In the genomic region with DNA sequence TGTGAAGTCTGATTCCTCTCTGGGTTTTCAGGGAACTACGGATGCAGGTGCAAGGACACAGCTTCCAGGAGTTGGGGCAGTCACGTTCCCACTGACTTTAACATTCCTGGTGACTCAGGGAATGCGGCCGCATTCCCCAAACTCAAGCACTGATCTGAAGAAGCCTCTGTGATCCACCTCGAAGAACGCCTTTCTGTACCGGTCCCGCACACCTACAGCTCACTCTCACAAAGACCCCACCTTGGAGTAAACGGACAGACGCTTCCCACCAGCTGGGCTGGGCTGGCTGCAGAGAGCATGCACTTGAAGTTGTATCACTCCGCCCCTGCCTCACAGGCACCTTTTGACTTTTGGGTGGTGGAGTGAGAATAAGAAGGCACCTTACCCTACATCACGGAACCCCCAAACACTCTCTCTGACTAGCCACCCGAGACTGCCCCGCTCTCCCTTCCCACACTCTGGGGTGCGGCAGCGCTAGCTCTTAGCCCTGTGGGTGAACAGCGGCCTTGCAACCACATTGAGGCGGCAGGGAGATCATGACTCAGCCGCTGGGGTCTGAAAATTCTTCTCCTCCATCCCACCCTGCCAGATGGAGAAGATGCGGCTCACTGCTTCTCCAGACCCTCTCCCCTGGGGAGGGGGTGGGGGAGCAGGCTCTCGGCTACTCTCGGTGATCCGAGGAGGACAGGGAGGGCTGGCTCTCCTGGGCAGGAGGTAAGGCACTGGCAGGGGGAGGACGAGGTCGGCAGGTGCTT, we compare ENCODE assay signal across 22 cellular contexts. TPM values are rescaled to one million over a fixed set of nuclear protein-coding genes. Genes with fewer than 3 reads are reported as not detected.
DNase-seq lines count a peak whose midpoint lies in the region; ATAC-seq, FAIRE-seq and TF ChIP-seq lines count a peak whose summit lies in the region.
"Had no signal": no experiment of that assay in that cellular context is flagged by ENCODE, and none has a peak within 500 bp of the region (broad histone marks: within the 10 kb centered on the region; RNA-seq: fewer than 3 reads in every experiment).

No MANE protein-coding gene starts in this region.

- ATAC-seq in activated naive CD8-positive, alpha-beta T cell treated with anti-CD3 and anti-CD28 coated beads, Interleukin-2, amount 50 U/mL, for 24 hours = peak; percentile 22
- ATAC-seq: Panc1, T-cell had no signal

- H2BK120ac ChIP-seq in mesenchymal stem cell (ENCODE audit: low read depth, low read length) = no peak overlapping the region

- H3K27me3 Mint-ChIP-seq in activated naive CD8-positive, alpha-beta T cell treated with anti-CD3 and anti-CD28 coated beads, Interleukin-2, amount 50 U/mL, for 24 hours = no peaks in the 10 kb centered on the region
- H3K27me3 Mint-ChIP-seq in activated naive CD8-positive, alpha-beta T cell treated with anti-CD3 and anti-CD28 coated beads for 36 hours = no peaks in the 10 kb centered on the region
- no peaks in the 10 kb centered on the region for H3K27me3 Mint-ChIP-seq in activated T-helper 1 cell treated with anti-CD3 and anti-CD28 coated beads, Interleukin-12 subunit alpha, Interleukin-12 subunit beta, Interleukin-2, Interleukin-4 antibody, amounts not matched to agents 30 ng/mL and 10 ng/mL and 1 ng/mL, durations not matched to agents 14 hours and 24 hours and 36 hours (ENCODE audit: insufficient read depth)
- H3K27me3 Mint-ChIP-seq: T-cell had no signal

- H3K79me2 ChIP-seq in hepatocyte = no peaks in the 10 kb centered on the region

- H3K18ac ChIP-seq in mesenchymal stem cell (ENCODE audit: low read depth in 1 of 2, low read length in 2 of 2) = no peak overlapping the region

- DNase-seq in activated naive CD8-positive, alpha-beta T cell treated with anti-CD3 and anti-CD28 coated beads, Interleukin-2, amount 50 U/mL, for 24 hours = no peak
- DNase-seq in activated naive CD8-positive, alpha-beta T cell treated with anti-CD3 and anti-CD28 coated beads for 36 hours = no peak
- no peak for DNase-seq in activated T-helper 1 cell treated with anti-CD3 and anti-CD28 coated beads, Interleukin-12 subunit alpha, Interleukin-12 subunit beta, Interleukin-2, Interleukin-4 antibody, amounts not matched to agents 30 ng/mL and 10 ng/mL and 1 ng/mL, durations not matched to agents 14 hours and 24 hours and 36 hours (ENCODE audit: low spot score)
- DNase-seq in mesenchymal stem cell = no peak
- DNase-seq in urothelium cell line (ENCODE audit: low spot score) = peak; percentile 62
- no peak for DNase-seq in hepatocyte (ENCODE audit: low spot score)
- DNase-seq in NCI-H510A treated with DMSO at 0.1 percent for 48 hours (lab: John Stamatoyannopoulos, UW) = no peak
- no peak for DNase-seq in NCI-H146 treated with DMSO at 0.1 percent for 48 hours (lab: John Stamatoyannopoulos, UW; ENCODE audit: unreplicated experiment)
- DNase-seq: activated CD4-positive, alpha-beta T cell treated with anti-CD3 and anti-CD28 coated beads for 1 hour; dorsolateral prefrontal cortex; KG1; left cardiac atrium; MM.1S; NCI-H446 treated with DMSO at 0.1 percent for 48 hours; occipital lobe; stimulated activated CD4-positive, alpha-beta T cell treated with anti-CD3 and anti-CD28 coated beads, Interleukin-4, amount 100 ng/mL, for 1 hour; stimulated activated naive CD4-positive, alpha-beta T cell; T-cell had no signal

- no peak overlapping the region for H3K23ac ChIP-seq in mesenchymal stem cell (ENCODE audit: low read length in 2 of 2)

- no peaks in the 10 kb centered on the region for H3K9me2 ChIP-seq in hepatocyte (replicated peaks; ENCODE audit: insufficient read depth)

- H3K4me2 ChIP-seq in mesenchymal stem cell (ENCODE audit: low read length, poor library complexity, severe bottlenecking) = peak overlapping the region; percentile 31
- no peak overlapping the region for H3K4me2 ChIP-seq in hepatocyte

- no peak overlapping the region for H2AK5ac ChIP-seq in mesenchymal stem cell (ENCODE audit: low read length, severe bottlenecking)

- no peak for TF ChIP-seq CTCF in hepatocyte (IDR thresholded peaks at IDR 0.05; ENCODE audit: poor library complexity)

- no peak overlapping the region for H2BK12ac ChIP-seq in mesenchymal stem cell (ENCODE audit: low read length in 2 of 2)

- no peak overlapping the region for H3K4me3 Mint-ChIP-seq in activated naive CD8-positive, alpha-beta T cell treated with anti-CD3 and anti-CD28 coated beads, Interleukin-2, amount 50 U/mL, for 24 hours
- H3K4me3 Mint-ChIP-seq in activated naive CD8-positive, alpha-beta T cell treated with anti-CD3 and anti-CD28 coated beads for 36 hours = no peak overlapping the region
- H3K4me3 Mint-ChIP-seq in activated T-helper 1 cell treated with anti-CD3 and anti-CD28 coated beads, Interleukin-12 subunit alpha, Interleukin-12 subunit beta, Interleukin-2, Interleukin-4 antibody, amounts not matched to agents 30 ng/mL and 10 ng/mL and 1 ng/mL, durations not matched to agents 14 hours and 24 hours and 36 hours = no peak overlapping the region
- H3K4me3 Mint-ChIP-seq: CD14-positive monocyte, T-cell had no signal

- no peaks in the 10 kb centered on the region for H3K79me1 ChIP-seq in mesenchymal stem cell (replicated peaks; ENCODE audit: low read length, poor library complexity, severe bottlenecking)

- peaks cover 15% of the 10 kb centered on the region for H3K4me1 Mint-ChIP-seq in activated naive CD8-positive, alpha-beta T cell treated with anti-CD3 and anti-CD28 coated beads, Interleukin-2, amount 50 U/mL, for 24 hours
- H3K4me1 Mint-ChIP-seq in activated naive CD8-positive, alpha-beta T cell treated with anti-CD3 and anti-CD28 coated beads for 36 hours = peaks cover 5% of the 10 kb centered on the region
- peaks cover 33% of the 10 kb centered on the region for H3K4me1 Mint-ChIP-seq in activated T-helper 1 cell treated with anti-CD3 and anti-CD28 coated beads, Interleukin-12 subunit alpha, Interleukin-12 subunit beta, Interleukin-2, Interleukin-4 antibody, amounts not matched to agents 30 ng/mL and 10 ng/mL and 1 ng/mL, durations not matched to agents 14 hours and 24 hours and 36 hours (ENCODE audit: low read depth)
- H3K4me1 Mint-ChIP-seq: CD14-positive monocyte had no signal

- H4K91ac ChIP-seq in mesenchymal stem cell (ENCODE audit: low read length) = peak overlapping the region; percentile 40

- H3K36me3 ChIP-seq in mesenchymal stem cell (ENCODE audit: control insufficient read depth in 1 of 2, insufficient read depth in 2 of 2, low read depth in 1 of 2, low read length in 2 of 2) (peaks cover 13 to 45% of the 10 kb centered on the region in 2 experiments), hepatocyte (replicated peaks; ENCODE audit: insufficient read depth, low read depth) (no peaks in the 10 kb centered on the region)

- intact Hi-C loops in activated T-helper 1 cell treated with anti-CD3 and anti-CD28 coated beads, Interleukin-12 subunit alpha, Interleukin-12 subunit beta, Interleukin-2, Interleukin-4 antibody, amounts not matched to agents 30 ng/mL and 10 ng/mL and 1 ng/mL, durations not matched to agents 14 hours and 24 hours and 36 hours (cut with micrococcal nuclease) = no loop called here

- no peak overlapping the region for H3K4ac ChIP-seq in mesenchymal stem cell (ENCODE audit: low read depth in 1 of 2, low read length in 2 of 2)

- H3K36me3 Mint-ChIP-seq in activated naive CD8-positive, alpha-beta T cell treated with anti-CD3 and anti-CD28 coated beads, Interleukin-2, amount 50 U/mL, for 24 hours (ENCODE audit: low read depth) = peaks cover 45% of the 10 kb centered on the region
- H3K36me3 Mint-ChIP-seq in activated naive CD8-positive, alpha-beta T cell treated with anti-CD3 and anti-CD28 coated beads for 36 hours = peaks cover 35% of the 10 kb centered on the region
- H3K36me3 Mint-ChIP-seq in activated T-helper 1 cell treated with anti-CD3 and anti-CD28 coated beads, Interleukin-12 subunit alpha, Interleukin-12 subunit beta, Interleukin-2, Interleukin-4 antibody, amounts not matched to agents 30 ng/mL and 10 ng/mL and 1 ng/mL, durations not matched to agents 14 hours and 24 hours and 36 hours (ENCODE audit: low read depth) = peaks cover 44% of the 10 kb centered on the region
- H3K36me3 Mint-ChIP-seq: T-cell had no signal

- H3K4me1 ChIP-seq in mesenchymal stem cell (ENCODE audit: control insufficient read depth, insufficient read depth, low read depth, low read length) (peaks cover 16% of the 10 kb centered on the region), hepatocyte (ENCODE audit: insufficient read depth) (peaks cover 7% of the 10 kb centered on the region)
- H3K4me1 ChIP-seq: ascending aorta had no signal

- FAIRE-seq in urothelium cell line (lab: Jason Lieb, UNC) = no peak

- H3K27ac Mint-ChIP-seq in activated naive CD8-positive, alpha-beta T cell treated with anti-CD3 and anti-CD28 coated beads, Interleukin-2, amount 50 U/mL, for 24 hours = peak overlapping the region; percentile 40
- H3K27ac Mint-ChIP-seq in activated naive CD8-positive, alpha-beta T cell treated with anti-CD3 and anti-CD28 coated beads for 36 hours = no peak overlapping the region
- H3K27ac Mint-ChIP-seq in activated T-helper 1 cell treated with anti-CD3 and anti-CD28 coated beads, Interleukin-12 subunit alpha, Interleukin-12 subunit beta, Interleukin-2, Interleukin-4 antibody, amounts not matched to agents 30 ng/mL and 10 ng/mL and 1 ng/mL, durations not matched to agents 14 hours and 24 hours and 36 hours = peak overlapping the region; percentile 44
- H3K27ac Mint-ChIP-seq: CD14-positive monocyte, T-cell had no signal

- no peak overlapping the region for H2BK5ac ChIP-seq in mesenchymal stem cell (ENCODE audit: low read depth, low read length, poor library complexity, severe bottlenecking)

- H4K8ac ChIP-seq in mesenchymal stem cell (ENCODE audit: low read length) = no peak overlapping the region

- no peak overlapping the region for H3K27ac ChIP-seq in mesenchymal stem cell (ENCODE audit: low read length, poor library complexity, severe bottlenecking)
- no peak overlapping the region for H3K27ac ChIP-seq in hepatocyte
- H3K27ac ChIP-seq: ascending aorta, dorsolateral prefrontal cortex had no signal

- H4K20me1 ChIP-seq in hepatocyte (ENCODE audit: insufficient read depth, poor library complexity, severe bottlenecking) = no peaks in the 10 kb centered on the region

- H3K9me3 Mint-ChIP-seq in activated naive CD8-positive, alpha-beta T cell treated with anti-CD3 and anti-CD28 coated beads, Interleukin-2, amount 50 U/mL, for 24 hours = no peaks in the 10 kb centered on the region
- no peaks in the 10 kb centered on the region for H3K9me3 Mint-ChIP-seq in activated naive CD8-positive, alpha-beta T cell treated with anti-CD3 and anti-CD28 coated beads for 36 hours
- H3K9me3 Mint-ChIP-seq in activated T-helper 1 cell treated with anti-CD3 and anti-CD28 coated beads, Interleukin-12 subunit alpha, Interleukin-12 subunit beta, Interleukin-2, Interleukin-4 antibody, amounts not matched to agents 30 ng/mL and 10 ng/mL and 1 ng/mL, durations not matched to agents 14 hours and 24 hours and 36 hours = no peaks in the 10 kb centered on the region
- H3K9me3 Mint-ChIP-seq: activated naive CD4-positive, alpha-beta T cell treated with anti-CD3 and anti-CD28 coated beads, Interleukin-2, amount 50 U/mL, for 72 hours; CD14-positive monocyte; T-cell had no signal

- peak overlapping the region; percentile 29 for H2BK15ac ChIP-seq in mesenchymal stem cell (ENCODE audit: low read depth, poor library complexity, severe bottlenecking)

- H2AFZ ChIP-seq in mesenchymal stem cell (ENCODE audit: low read depth, low read length) (no peak overlapping the region), hepatocyte (no peak overlapping the region)

- H3K9ac ChIP-seq in mesenchymal stem cell (ENCODE audit: low read length) = no peak overlapping the region

- H3K27me3 ChIP-seq in mesenchymal stem cell (ENCODE audit: control insufficient read depth in 1 of 2, insufficient read depth in 1 of 2, low read length in 2 of 2) (peaks cover 0 to 3% of the 10 kb centered on the region in 2 experiments), hepatocyte (peaks cover 3% of the 10 kb centered on the region)
- H3K27me3 ChIP-seq: ascending aorta had no signal

- H3K14ac ChIP-seq in mesenchymal stem cell (ENCODE audit: low read length in 2 of 2) = no peak overlapping the region

- H3K9me3 ChIP-seq in mesenchymal stem cell (ENCODE audit: control insufficient read depth, low read length) (no peaks in the 10 kb centered on the region), hepatocyte (ENCODE audit: low read depth) (no peaks in the 10 kb centered on the region)
- H3K9me3 ChIP-seq: ascending aorta had no signal

- H3K4me3 ChIP-seq in mesenchymal stem cell (ENCODE audit: insufficient read depth in 1 of 2, low read depth in 1 of 2, low read length in 2 of 2) (no peak overlapping the region), hepatocyte (no peak overlapping the region)
- H3K4me3 ChIP-seq: ascending aorta, dorsolateral prefrontal cortex had no signal

- WGBS in mesenchymal stem cell = 72% methylated on average over 22 of the region's 25 CpGs
- WGBS in hepatocyte (ENCODE audit: low lambda C conversion rate, missing lambda C conversion rate) = 87% methylated on average over 22 of the region's 25 CpGs

RNA-seq across cellular contexts. Expression of a gene that starts 23.7 kb away (rescaled TPM):
- 100 to 1,000 TPM; 233 to 246 TPM for total RNA-seq in activated naive CD8-positive, alpha-beta T cell treated with anti-CD3 and anti-CD28 coated beads for 36 hours
- 453 and 466 TPM in 2 replicates for total RNA-seq in activated T-helper 1 cell treated with anti-CD3 and anti-CD28 coated beads, Interleukin-12 subunit alpha, Interleukin-12 subunit beta, Interleukin-2, Interleukin-4 antibody, amounts not matched to agents 30 ng/mL and 10 ng/mL and 1 ng/mL, durations not matched to agents 14 hours and 24 hours and 36 hours
- 50.4 TPM for polyA plus RNA-seq in mesenchymal stem cell (2013, experiment 1 of 2)
- 47.9 TPM for polyA plus RNA-seq in mesenchymal stem cell (2013, experiment 2 of 2)
- total RNA-seq in hepatocyte = 17.9 and 19.0 TPM in 2 replicates
- 41.2 and 45.5 TPM in 2 replicates for polyA plus RNA-seq in hepatocyte

Comparison
In these comparisons a context has a peak if more than half of its experiments do, and no peak if none do; other contexts are left out.
1. RNA of a gene that starts 23.7 kb away (total RNA-seq): 453 to 466 TPM in activated T-helper 1 cell treated with anti-CD3 and anti-CD28 coated beads, Interleukin-12 subunit alpha, Interleukin-12 subunit beta, Interleukin-2, Interleukin-4 antibody, amounts not matched to agents 30 ng/mL and 10 ng/mL and 1 ng/mL, durations not matched to agents 14 hours and 24 hours and 36 hours and 233 to 246 TPM in activated naive CD8-positive, alpha-beta T cell treated with anti-CD3 and anti-CD28 coated beads for 36 hours; 17.9 to 19.0 TPM in hepatocyte; every median in the first group is over 10 times any median in the second.